19 cellular contexts compared by ENCODE assay signal in the genomic region with DNA sequence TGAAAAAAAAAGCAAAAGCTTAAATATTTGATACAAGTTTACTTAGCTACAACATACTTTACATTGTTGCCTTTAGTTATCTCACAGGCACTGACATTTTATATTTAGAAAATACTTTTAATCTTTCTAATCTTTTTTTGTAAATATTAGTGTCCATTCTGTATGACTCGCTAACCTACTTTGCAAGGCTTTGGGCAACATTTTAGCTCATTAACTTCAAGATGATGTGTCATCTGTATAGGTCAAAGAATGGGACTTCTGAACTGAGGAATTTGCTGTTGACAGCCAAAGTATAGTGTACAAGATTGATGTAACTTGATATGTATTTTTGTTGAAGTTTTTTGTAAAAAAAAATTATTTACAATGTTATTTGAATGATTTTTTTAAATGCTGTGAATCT. TPM values are rescaled to one million over a fixed set of nuclear protein-coding genes. Genes with fewer than 3 reads are reported as not detected.
DNase-seq lines count a peak whose midpoint lies in the region; FAIRE-seq and TF ChIP-seq lines count a peak whose summit lies in the region.
"Had no signal": no experiment of that assay in that cellular context is flagged by ENCODE, and none has a peak within 500 bp of the region (broad histone marks: within the 10 kb centered on the region; RNA-seq: fewer than 3 reads in every experiment).

No MANE protein-coding gene starts in this region.

- H3K14ac ChIP-seq in mesenchymal stem cell (ENCODE audit: low read length in 2 of 2) = no peak overlapping the region

- no peaks in the 10 kb centered on the region for H3K9me3 Mint-ChIP-seq in activated CD4-positive, alpha-beta T cell treated with anti-CD3 and anti-CD28 coated beads, Interleukin-2, amount 10 ng/mL, durations not matched to agents 7 days and 5 days
- H3K9me3 Mint-ChIP-seq: activated T-cell treated with anti-CD3 and anti-CD28 coated beads, Interleukin-2, amount 50 U/mL, for 72 hours; CD14-positive monocyte had no signal

- intact Hi-C loops in endothelial cell of umbilical vein (cut with micrococcal nuclease) = no loop called here

- no peak overlapping the region for H2BK120ac ChIP-seq in mesenchymal stem cell (ENCODE audit: low read depth, low read length)

- no peaks in the 10 kb centered on the region for H3K79me2 ChIP-seq in endothelial cell of umbilical vein (ENCODE audit: control insufficient read depth, insufficient read depth, low read length)

- no peaks in the 10 kb centered on the region for H3K79me1 ChIP-seq in mesenchymal stem cell (replicated peaks; ENCODE audit: low read length, poor library complexity, severe bottlenecking)

- H3K36me3 ChIP-seq in endothelial cell of umbilical vein (ENCODE audit: control insufficient read depth in 2 of 2, extremely low read depth in 1 of 2, insufficient read depth in 2 of 2, low read length in 2 of 2) (peaks cover 0 to 2% of the 10 kb centered on the region in 2 experiments), mesenchymal stem cell (ENCODE audit: control insufficient read depth in 1 of 2, insufficient read depth in 2 of 2, low read depth in 1 of 2, low read length in 2 of 2) (peaks cover 17 to 19% of the 10 kb centered on the region in 2 experiments)
- H3K36me3 ChIP-seq: transverse colon, WERI-Rb-1 had no signal

- BruUV-seq in endothelial cell of umbilical vein (replicated peaks; lab: Mats Ljungman, UMichigan) = no TSS peak

- H3K27me3 ChIP-seq in endothelial cell of umbilical vein (ENCODE audit: control insufficient read depth in 2 of 2, insufficient read depth in 2 of 2, low read length in 2 of 2) = no peaks in the 10 kb centered on the region
- H3K27me3 ChIP-seq in mesenchymal stem cell (ENCODE audit: control insufficient read depth in 1 of 2, insufficient read depth in 1 of 2, low read length in 2 of 2) = peaks cover 0 to under 1% of the 10 kb centered on the region in 2 experiments
- H3K27me3 ChIP-seq: transverse colon had no signal

- no peak overlapping the region for H2BK5ac ChIP-seq in mesenchymal stem cell (ENCODE audit: low read depth, low read length, poor library complexity, severe bottlenecking)

- POLR2A ChIA-PET in endothelial cell of umbilical vein (lab: Charles Lee) = no interaction called here
- POLR2A ChIA-PET in activated CD4-positive, alpha-beta T cell treated with anti-CD3 and anti-CD28 coated beads, Interleukin-2, amount 10 ng/mL, durations not matched to agents 7 days and 5 days (lab: Charles Lee) = no interaction called here
- POLR2A ChIA-PET in HEK293T (lab: Yijun Ruan, JAX) = no interaction called here

- H3K27ac ChIP-seq in endothelial cell of umbilical vein (ENCODE audit: insufficient read depth, low read depth, low read length) (no peak overlapping the region), mesenchymal stem cell (ENCODE audit: low read length, poor library complexity, severe bottlenecking) (no peak overlapping the region)
- H3K27ac ChIP-seq: RWPE1, skin epidermis, WERI-Rb-1 had no signal

- H3K4me1 Mint-ChIP-seq in activated CD4-positive, alpha-beta T cell treated with anti-CD3 and anti-CD28 coated beads, Interleukin-2, amount 10 ng/mL, durations not matched to agents 7 days and 5 days = no peaks in the 10 kb centered on the region
- H3K4me1 Mint-ChIP-seq: CD14-positive monocyte had no signal

- H2AK5ac ChIP-seq in mesenchymal stem cell (ENCODE audit: low read length, severe bottlenecking) = no peak overlapping the region

- no peak overlapping the region for H3K4ac ChIP-seq in mesenchymal stem cell (ENCODE audit: low read depth in 1 of 2, low read length in 2 of 2)

- H3K4me1 ChIP-seq in endothelial cell of umbilical vein (ENCODE audit: control insufficient read depth, extremely low read depth, insufficient read depth, low read length) (no peaks in the 10 kb centered on the region), mesenchymal stem cell (ENCODE audit: control insufficient read depth, insufficient read depth, low read depth, low read length) (peaks cover 3% of the 10 kb centered on the region)

- 57% methylated on average over 1 of the region's 1 CpG for whole genome bisulfite sequencing in mesenchymal stem cell

- H3K4me2 ChIP-seq in endothelial cell of umbilical vein (ENCODE audit: insufficient read depth, low read length) (no peak overlapping the region), mesenchymal stem cell (ENCODE audit: low read length, poor library complexity, severe bottlenecking) (no peak overlapping the region)

- H3K27ac Mint-ChIP-seq in activated CD4-positive, alpha-beta T cell treated with anti-CD3 and anti-CD28 coated beads, Interleukin-2, amount 10 ng/mL, durations not matched to agents 7 days and 5 days = no peak overlapping the region
- H3K27ac Mint-ChIP-seq: activated CD8-positive, alpha-beta T cell treated with anti-CD3 and anti-CD28 coated beads, Interleukin-2, amount 10 ng/mL, durations not matched to agents 7 days and 5 days had no signal

- no peak for TF ChIP-seq CTCF in endothelial cell of umbilical vein (IDR thresholded peaks at IDR 0.05; ENCODE audit: extremely low read depth in 1 of 2, insufficient read depth in 1 of 2, low read depth in 1 of 2, low read length in 2 of 2)

- H3K18ac ChIP-seq in mesenchymal stem cell (ENCODE audit: low read depth in 1 of 2, low read length in 2 of 2) = no peak overlapping the region

- TF ChIP-seq POLR2A in endothelial cell of umbilical vein (IDR thresholded peaks at IDR 0.05; ENCODE audit: low read depth, low read length) = no peak

- no peak overlapping the region for H2BK12ac ChIP-seq in mesenchymal stem cell (ENCODE audit: low read length in 2 of 2)

- DNase-seq in EL (peak; percentile 59), M059J (ENCODE audit: low read depth) (peak; percentile 64), endothelial cell of umbilical vein (ENCODE audit: low read depth, low spot score) (no peak), mesenchymal stem cell (peak; percentile 31), HEK293T (ENCODE audit: extremely low spot score) (no peak), germinal center (ENCODE audit: low spot score) (no peak)
- DNase-seq in activated CD4-positive, alpha-beta T cell treated with anti-CD3 and anti-CD28 coated beads, Interleukin-2, amount 10 ng/mL, durations not matched to agents 7 days and 5 days = no peak
- DNase-seq in activated naive CD4-positive, alpha-beta T cell (lab: John Stamatoyannopoulos, UW) = no peak
- DNase-seq: activated CD8-positive, alpha-beta T cell treated with anti-CD3 and anti-CD28 coated beads, Interleukin-2, amount 10 ng/mL, durations not matched to agents 7 days and 5 days; activated T-cell treated with anti-CD3 and anti-CD28 coated beads, Interleukin-2, amount 50 U/mL, for 72 hours; NCI-H1436; WERI-Rb-1 had no signal

- no peaks in the 10 kb centered on the region for H3K27me3 Mint-ChIP-seq in activated CD4-positive, alpha-beta T cell treated with anti-CD3 and anti-CD28 coated beads, Interleukin-2, amount 10 ng/mL, durations not matched to agents 7 days and 5 days

- CTCF ChIA-PET in endothelial cell of umbilical vein (lab: Charles Lee) (interaction anchor here (0.9 kb wide), 1 partner anchor 9 kb away, joined by 3 read pairs; no protein-coding TSS in a partner anchor), HEK293T (lab: Yijun Ruan, JAX) (no interaction called here)
- CTCF ChIA-PET in activated CD4-positive, alpha-beta T cell treated with anti-CD3 and anti-CD28 coated beads, Interleukin-2, amount 10 ng/mL, durations not matched to agents 7 days and 5 days (lab: Charles Lee) = interaction anchor here (0.9 to 1.4 kb wide), 2 partner anchors 9 to 76 kb away, joined by 3 read pairs; no protein-coding TSS in a partner anchor

- H3K9me1 ChIP-seq in endothelial cell of umbilical vein (replicated peaks; ENCODE audit: control insufficient read depth, extremely low read depth, insufficient read depth, low read length) = no peaks in the 10 kb centered on the region

- H4K8ac ChIP-seq in mesenchymal stem cell (ENCODE audit: low read length) = no peak overlapping the region

- no peak overlapping the region for H3K4me3 Mint-ChIP-seq in activated CD4-positive, alpha-beta T cell treated with anti-CD3 and anti-CD28 coated beads, Interleukin-2, amount 10 ng/mL, durations not matched to agents 7 days and 5 days
- H3K4me3 Mint-ChIP-seq: activated CD8-positive, alpha-beta T cell treated with anti-CD3 and anti-CD28 coated beads, Interleukin-2, amount 10 ng/mL, durations not matched to agents 7 days and 5 days; activated T-cell treated with anti-CD3 and anti-CD28 coated beads, Interleukin-2, amount 50 U/mL, for 72 hours; CD14-positive monocyte had no signal

- H4K20me1 ChIP-seq in endothelial cell of umbilical vein (replicated peaks; ENCODE audit: control insufficient read depth, extremely low read depth, insufficient read depth, low read length) = no peaks in the 10 kb centered on the region

- H2AFZ ChIP-seq in endothelial cell of umbilical vein (ENCODE audit: low read depth, low read length) = no peak overlapping the region
- H2AFZ ChIP-seq in mesenchymal stem cell (ENCODE audit: low read depth, low read length) = no peak overlapping the region

- H3K9me3 ChIP-seq in endothelial cell of umbilical vein (replicated peaks; ENCODE audit: control insufficient read depth, insufficient read depth, low read length) (no peaks in the 10 kb centered on the region), mesenchymal stem cell (ENCODE audit: control insufficient read depth, low read length) (no peaks in the 10 kb centered on the region)
- H3K9me3 ChIP-seq: transverse colon had no signal

- no peak overlapping the region for H3K23ac ChIP-seq in mesenchymal stem cell (ENCODE audit: low read length in 2 of 2)

- peaks cover 35% of the 10 kb centered on the region for H3K36me3 Mint-ChIP-seq in activated CD4-positive, alpha-beta T cell treated with anti-CD3 and anti-CD28 coated beads, Interleukin-2, amount 10 ng/mL, durations not matched to agents 7 days and 5 days (ENCODE audit: low read depth)

- no peak overlapping the region for H4K91ac ChIP-seq in mesenchymal stem cell (ENCODE audit: low read length)

- dilution Hi-C loops in endothelial cell of umbilical vein (cut with MboI; ENCODE audit: extremely low pct_ligation_motif_present, low sequenced_read_pairs) = no loop called here

- no peak overlapping the region for H3K4me3 ChIP-seq in endothelial cell of umbilical vein (replicated peaks in 1 of 3; ENCODE audit: insufficient read depth in 1 of 3, low read depth in 1 of 3, low read length in 3 of 3)
- H3K4me3 ChIP-seq in mesenchymal stem cell (ENCODE audit: insufficient read depth in 1 of 2, low read depth in 1 of 2, low read length in 2 of 2) = no peak overlapping the region
- H3K4me3 ChIP-seq: skin epidermis, transverse colon had no signal

- H3K9ac ChIP-seq in endothelial cell of umbilical vein (replicated peaks; ENCODE audit: extremely low read depth, insufficient read depth, low read length) = no peak overlapping the region
- H3K9ac ChIP-seq in mesenchymal stem cell (ENCODE audit: low read length) = no peak overlapping the region

- no peak for FAIRE-seq in endothelial cell of umbilical vein (lab: Jason Lieb, UNC)
- FAIRE-seq: GM19239 had no signal

- no peak overlapping the region for H2BK15ac ChIP-seq in mesenchymal stem cell (ENCODE audit: low read depth, poor library complexity, severe bottlenecking)

RNA-seq across cellular contexts. Expression of a gene that starts 2.7 kb away (rescaled TPM):
- not detected in 2 replicates for total RNA-seq in M059J (2014; rRNA removed; shearing (Covaris generic))
- total RNA-seq in endothelial cell of umbilical vein = not detected in 2 replicates
- not detected in 2 replicates for polyA plus RNA-seq in endothelial cell of umbilical vein
- not detected in 2 replicates for polyA plus RNA-seq in endothelial cell of umbilical vein (2011; cell fraction: cytosol; rRNA removed)
- polyA plus RNA-seq in endothelial cell of umbilical vein (2011; cell fraction: nucleus; rRNA removed) = not detected in 2 replicates
- polyA plus RNA-seq in endothelial cell of umbilical vein (2012) = not detected in 2 replicates
- not detected in 2 replicates for polyA minus RNA-seq in endothelial cell of umbilical vein
- polyA minus RNA-seq in endothelial cell of umbilical vein (2011; cell fraction: cytosol; rRNA and poly(A)+ RNA removed) = not detected
- polyA minus RNA-seq in endothelial cell of umbilical vein (2011; cell fraction: nucleus; rRNA and poly(A)+ RNA removed) = not detected in 2 replicates
- not detected for polyA plus RNA-seq in mesenchymal stem cell (2013, experiment 1 of 2)
- polyA plus RNA-seq in mesenchymal stem cell (2013, experiment 2 of 2) = not detected
- under 1 TPM in 1 of 2 experiments, not detected in 1; 0.10 TPM for total RNA-seq in activated CD4-positive, alpha-beta T cell treated with anti-CD3 and anti-CD28 coated beads, Interleukin-2, amount 10 ng/mL, durations not matched to agents 7 days and 5 days
- total RNA-seq: activated CD8-positive, alpha-beta T cell treated with anti-CD3 and anti-CD28 coated beads, Interleukin-2, amount 10 ng/mL, durations not matched to agents 7 days and 5 days; cerebellum; mononuclear cell had no signal
- polyA plus RNA-seq: CD14-positive monocyte had no signal

Comparison
In these comparisons a context has a peak if more than half of its experiments do, and no peak if none do; other contexts are left out.
1. DNase-seq: peak in EL (single experiment), M059J (single experiment) and mesenchymal stem cell (single experiment); none in endothelial cell of umbilical vein (single experiment), activated CD4-positive, alpha-beta T cell treated with anti-CD3 and anti-CD28 coated beads, Interleukin-2, amount 10 ng/mL, durations not matched to agents 7 days and 5 days (single experiment), activated naive CD4-positive, alpha-beta T cell (0 of 4), HEK293T (single experiment) and germinal center (single experiment).